ENCODE assay signal across 9 cellular contexts in the genomic region with DNA sequence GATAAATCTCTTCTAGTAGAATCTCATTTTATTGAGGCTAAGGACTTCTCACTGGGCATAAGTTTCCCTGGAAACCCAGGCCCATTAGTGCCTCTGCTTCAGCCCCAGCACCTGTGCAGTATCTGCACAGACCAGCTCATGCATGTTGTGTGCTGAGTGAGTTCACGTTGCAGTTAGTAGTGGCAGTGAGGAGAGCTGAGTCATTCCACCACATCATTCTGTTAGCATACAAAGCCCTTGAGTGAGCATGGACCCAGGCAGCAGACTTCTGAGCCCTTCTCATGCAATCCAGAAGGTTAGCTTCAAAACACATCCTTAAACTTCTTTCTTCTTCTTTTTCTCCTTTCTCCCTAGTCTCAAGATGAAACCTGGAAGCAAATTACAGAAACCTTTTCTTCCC. TPM values are rescaled to one million over a fixed set of nuclear protein-coding genes. Genes with fewer than 3 reads are reported as not detected.
A peak's percentile ranks its signal among the peaks of the same experiment; 100 is the strongest.
DNase-seq lines count a peak whose midpoint lies in the region; ATAC-seq, FAIRE-seq and TF ChIP-seq lines count a peak whose summit lies in the region.
"Had no signal": no experiment of that assay in that cellular context is flagged by ENCODE, and none has a peak within 500 bp of the region (broad histone marks: within the 10 kb centered on the region; RNA-seq: fewer than 3 reads in every experiment).

No MANE protein-coding gene starts in this region.

- H3K9me1 ChIP-seq in keratinocyte (ENCODE audit: control insufficient read depth, extremely low read depth, insufficient read depth, low read length): no peaks in the 10 kb centered on the region

- no peaks in the 10 kb centered on the region for H3K36me3 Mint-ChIP-seq in activated CD4-positive, alpha-beta memory T cell treated with anti-CD3 and anti-CD28 coated beads for 36 hours
- no peaks in the 10 kb centered on the region for H3K36me3 Mint-ChIP-seq in WTC11

- no peak overlapping the region for H3K9ac ChIP-seq in keratinocyte (ENCODE audit: control insufficient read depth, extremely low read depth, insufficient read depth, low read length)

- H3K4me3 Mint-ChIP-seq in activated CD4-positive, alpha-beta memory T cell treated with anti-CD3 and anti-CD28 coated beads for 36 hours: no peak overlapping the region
- no peak overlapping the region for H3K4me3 Mint-ChIP-seq in WTC11

- H4K20me1 ChIP-seq in keratinocyte (ENCODE audit: control insufficient read depth, extremely low read depth, insufficient read depth, low read length): no peaks in the 10 kb centered on the region

- H3K36me3 ChIP-seq in keratinocyte (ENCODE audit: control insufficient read depth in 2 of 2, extremely low read depth in 1 of 2, insufficient read depth in 2 of 2, low read length in 2 of 2): no peaks in the 10 kb centered on the region

- TF ChIP-seq CTCF in keratinocyte (optimal IDR thresholded peaks at IDR 0.05 in 1 of 3, IDR thresholded peaks at IDR 0.05 in 1 of 3, conservative IDR thresholded peaks at IDR 0.05 in 1 of 3; ENCODE audit: extremely low read depth in 1 of 3, insufficient read depth in 2 of 3, low read length in 3 of 3): no peak
- TF ChIP-seq CTCF in WTC11 (IDR thresholded peaks at IDR 0.05): no peak

- H3K4me2 ChIP-seq in keratinocyte (ENCODE audit: control insufficient read depth, extremely low read depth, insufficient read depth, low read depth, low read length): no peak overlapping the region

- ATAC-seq in HG02885 (IDR thresholded peaks at IDR 0.05; ENCODE audit: poor library complexity, unreplicated experiment) (peak; percentile 71), sciatic nerve (no peak), WTC11 (no peak)

- H3K27me3 Mint-ChIP-seq in activated CD4-positive, alpha-beta memory T cell treated with anti-CD3 and anti-CD28 coated beads for 36 hours: peaks cover 3% of the 10 kb centered on the region
- peaks cover 9% of the 10 kb centered on the region for H3K27me3 Mint-ChIP-seq in WTC11 (ENCODE audit: low read depth)

- POLR2A ChIA-PET in activated CD4-positive, alpha-beta memory T cell treated with anti-CD3 and anti-CD28 coated beads for 36 hours (lab: Charles Lee): no interaction called here
- POLR2A ChIA-PET in WTC11 (lab: Charles Lee): no interaction called here

- no peak overlapping the region for H3K4me3 ChIP-seq in keratinocyte (ENCODE audit: control insufficient read depth in 2 of 3, extremely low read depth in 1 of 3, insufficient read depth in 2 of 3, low read depth in 1 of 3, low read length in 3 of 3)
- H3K4me3 ChIP-seq: testis had no signal

- no peak overlapping the region for H3K27ac Mint-ChIP-seq in activated CD4-positive, alpha-beta memory T cell treated with anti-CD3 and anti-CD28 coated beads for 36 hours
- H3K27ac Mint-ChIP-seq in WTC11: no peak overlapping the region

- dilution Hi-C loops in keratinocyte (cut with MboI; ENCODE audit: extremely low pct_ligation_motif_present, low sequenced_read_pairs): no loop called here

- no peaks in the 10 kb centered on the region for H3K79me2 ChIP-seq in keratinocyte (ENCODE audit: control insufficient read depth, insufficient read depth, low read length)

- no peak overlapping the region for H3K27ac ChIP-seq in keratinocyte (ENCODE audit: control insufficient read depth, insufficient read depth, low read length)
- H3K27ac ChIP-seq: testis had no signal

- CTCF ChIA-PET in activated CD4-positive, alpha-beta memory T cell treated with anti-CD3 and anti-CD28 coated beads for 36 hours (lab: Charles Lee): no interaction called here
- CTCF ChIA-PET in WTC11 (lab: Charles Lee): no interaction called here

- no peaks in the 10 kb centered on the region for H3K9me3 Mint-ChIP-seq in activated CD4-positive, alpha-beta memory T cell treated with anti-CD3 and anti-CD28 coated beads for 36 hours
- no peaks in the 10 kb centered on the region for H3K9me3 Mint-ChIP-seq in WTC11

- peak; percentile 100 for FAIRE-seq in keratinocyte (lab: Jason Lieb, UNC)

- DNase-seq in DMS53 treated with DMSO at 0.1 percent for 48 hours (lab: John Stamatoyannopoulos, UW; ENCODE audit: unreplicated experiment) (peak; percentile 61), keratinocyte (ENCODE audit: low read depth, low spot score) (peak; percentile 23), sciatic nerve (ENCODE audit: low spot score) (no peak), WTC11 (ENCODE audit: low spot score) (no peak), NCI-H526 treated with DMSO at 0.1 percent for 48 hours (lab: John Stamatoyannopoulos, UW) (no peak)
- DNase-seq in activated CD4-positive, alpha-beta memory T cell treated with anti-CD3 and anti-CD28 coated beads for 36 hours: peak; percentile 21
- DNase-seq in activated T-cell treated with anti-CD3 and anti-CD28 coated beads, Interleukin-2, amount 50 U/mL, for 1 hour: no peak
- DNase-seq: testis had no signal

- intact Hi-C loops in activated CD4-positive, alpha-beta memory T cell treated with anti-CD3 and anti-CD28 coated beads for 36 hours (cut with micrococcal nuclease): no loop called here
- intact Hi-C loops in sciatic nerve (cut with DNase I): no loop called here

- H2AFZ ChIP-seq in keratinocyte (ENCODE audit: control insufficient read depth, low read length): no peak overlapping the region

- no peaks in the 10 kb centered on the region for H3K9me3 ChIP-seq in keratinocyte (ENCODE audit: control insufficient read depth, low read depth, low read length)
- H3K9me3 ChIP-seq: testis had no signal

- H3K4me1 Mint-ChIP-seq in activated CD4-positive, alpha-beta memory T cell treated with anti-CD3 and anti-CD28 coated beads for 36 hours (ENCODE audit: low read depth): peaks cover 17% of the 10 kb centered on the region
- peaks cover 20% of the 10 kb centered on the region for H3K4me1 Mint-ChIP-seq in WTC11

- peaks cover 16% of the 10 kb centered on the region for H3K4me1 ChIP-seq in keratinocyte (ENCODE audit: control insufficient read depth, extremely low read depth, insufficient read depth, low read length)
- H3K4me1 ChIP-seq: testis had no signal

- H3K27me3 ChIP-seq in keratinocyte (ENCODE audit: control insufficient read depth, extremely low read depth, insufficient read depth, low read length): no peaks in the 10 kb centered on the region
- H3K27me3 ChIP-seq: testis had no signal

TF ChIP-seq in WTC11, 78 proteins besides CTCF, POLR2A, EP300 and RAD21:
- no peak for TF ChIP-seq ESRRA (CRISPR knock-in tag; IDR thresholded peaks at IDR 0.05; ENCODE audit: borderline replicate concordance)
- TF ChIP-seq, protein P1, sequence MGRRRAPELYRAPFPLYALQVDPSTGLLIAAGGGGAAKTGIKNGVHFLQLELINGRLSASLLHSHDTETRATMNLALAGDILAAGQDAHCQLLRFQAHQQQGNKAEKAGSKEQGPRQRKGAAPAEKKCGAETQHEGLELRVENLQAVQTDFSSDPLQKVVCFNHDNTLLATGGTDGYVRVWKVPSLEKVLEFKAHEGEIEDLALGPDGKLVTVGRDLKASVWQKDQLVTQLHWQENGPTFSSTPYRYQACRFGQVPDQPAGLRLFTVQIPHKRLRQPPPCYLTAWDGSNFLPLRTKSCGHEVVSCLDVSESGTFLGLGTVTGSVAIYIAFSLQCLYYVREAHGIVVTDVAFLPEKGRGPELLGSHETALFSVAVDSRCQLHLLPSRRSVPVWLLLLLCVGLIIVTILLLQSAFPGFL (CRISPR knock-in tag; IDR thresholded peaks at IDR 0.05; ENCODE audit: borderline replicate concordance): no peak
- no peak for TF ChIP-seq NFATC4 (CRISPR knock-in tag; IDR thresholded peaks at IDR 0.05)
- no peak for TF ChIP-seq FOXP1 (CRISPR knock-in tag; IDR thresholded peaks at IDR 0.05; ENCODE audit: borderline replicate concordance)
- TF ChIP-seq GRHL2 (CRISPR knock-in tag; IDR thresholded peaks at IDR 0.05; ENCODE audit: insufficient replicate concordance, severe bottlenecking): no peak
- no peak for TF ChIP-seq MXD4 (CRISPR knock-in tag; IDR thresholded peaks at IDR 0.05; ENCODE audit: borderline replicate concordance)
- TF ChIP-seq NR1H2 (CRISPR knock-in tag; IDR thresholded peaks at IDR 0.05): no peak
- no peak for TF ChIP-seq RORB (CRISPR knock-in tag; IDR thresholded peaks at IDR 0.05)
- no peak for TF ChIP-seq ZNF232 (CRISPR knock-in tag; IDR thresholded peaks at IDR 0.05)
- no peak for TF ChIP-seq EMX1 (CRISPR knock-in tag; IDR thresholded peaks at IDR 0.05)
- no peak for TF ChIP-seq SOX15 (CRISPR knock-in tag; IDR thresholded peaks at IDR 0.05)
- TF ChIP-seq TCF7 (CRISPR knock-in tag; IDR thresholded peaks at IDR 0.05; ENCODE audit: low read depth): no peak
- no peak for TF ChIP-seq RELA (CRISPR knock-in tag; IDR thresholded peaks at IDR 0.05; ENCODE audit: borderline replicate concordance)
- TF ChIP-seq, protein P2, sequence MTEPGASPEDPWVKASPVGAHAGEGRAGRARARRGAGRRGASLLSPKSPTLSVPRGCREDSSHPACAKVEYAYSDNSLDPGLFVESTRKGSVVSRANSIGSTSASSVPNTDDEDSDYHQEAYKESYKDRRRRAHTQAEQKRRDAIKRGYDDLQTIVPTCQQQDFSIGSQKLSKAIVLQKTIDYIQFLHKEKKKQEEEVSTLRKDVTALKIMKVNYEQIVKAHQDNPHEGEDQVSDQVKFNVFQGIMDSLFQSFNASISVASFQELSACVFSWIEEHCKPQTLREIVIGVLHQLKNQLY (CRISPR knock-in tag; IDR thresholded peaks at IDR 0.05): no peak
- no peak for TF ChIP-seq ETV6 (CRISPR knock-in tag; IDR thresholded peaks at IDR 0.05)

RNA-seq across cellular contexts. Expression of a gene that starts 45.8 kb away (rescaled TPM):
- total RNA-seq in activated CD4-positive, alpha-beta memory T cell treated with anti-CD3 and anti-CD28 coated beads for 36 hours: 10 to 100 TPM; 41.7 to 45.0 TPM
- 25.2 to 40.0 TPM (median 31.5 TPM) in 3 replicates for polyA plus RNA-seq in keratinocyte
- polyA plus RNA-seq in keratinocyte (2011; ENCODE audit: low read depth): 18.1 TPM
- 33.7 and 42.9 TPM in 2 replicates for polyA plus RNA-seq in keratinocyte (2011; cell fraction: cytosol; rRNA removed)
- polyA plus RNA-seq in keratinocyte (2011; cell fraction: nucleus; rRNA removed): 16.6 and 17.1 TPM in 2 replicates
- 40.9 and 43.3 TPM in 2 replicates for polyA plus RNA-seq in keratinocyte (2012; ENCODE audit: low replicate concordance)
- polyA minus RNA-seq in keratinocyte: 3.7 to 11.9 TPM (median 9.1 TPM) in 3 replicates
- polyA minus RNA-seq in keratinocyte (2011; cell fraction: cytosol; rRNA and poly(A)+ RNA removed): 14.0 TPM
- 4.6 and 6.2 TPM in 2 replicates for polyA minus RNA-seq in keratinocyte (2011; cell fraction: nucleus; rRNA and poly(A)+ RNA removed)
- total RNA-seq in sciatic nerve (31.8 TPM), WTC11 (2021) (102 to 109 TPM (median 103 TPM) in 3 replicates)

Comparison
In these comparisons a context has a peak if more than half of its experiments do, and no peak if none do; other contexts are left out.
1. DNase-seq: peak in DMS53 treated with DMSO at 0.1 percent for 48 hours (single experiment), activated CD4-positive, alpha-beta memory T cell treated with anti-CD3 and anti-CD28 coated beads for 36 hours (single experiment) and keratinocyte (single experiment); none in sciatic nerve (single experiment), WTC11 (single experiment), activated T-cell treated with anti-CD3 and anti-CD28 coated beads, Interleukin-2, amount 50 U/mL, for 1 hour (single experiment) and NCI-H526 treated with DMSO at 0.1 percent for 48 hours (single experiment).